ENCODE assay signal across 8 cellular contexts in genomic region chr6:157535354-157536217, GRCh38.
DNase-seq lines count a peak whose midpoint lies in the region; ATAC-seq, FAIRE-seq and TF ChIP-seq lines count a peak whose summit lies in the region.

No MANE protein-coding gene starts in this region.

- TF ChIP-seq CTCF in DND-41 (IDR thresholded peaks at IDR 0.05; ENCODE audit: borderline replicate concordance, extremely low read depth, low read length, poor library complexity, severe bottlenecking) (no peak), HepG2 (CRISPR knock-in tag; IDR thresholded peaks at IDR 0.05) (no peak)

- in situ Hi-C loops in HepG2 (cut with HindIII; ENCODE audit: extremely low pct_ligation_motif_present, low pct_unique_long_range_greater_than_20kb), result no loop called here

- H3K4me1 Mint-ChIP-seq in activated naive CD8-positive, alpha-beta T cell treated with anti-CD3 and anti-CD28 coated beads for 36 hours, result peaks cover 28% of the 10 kb centered on the region

- H3K9me3 Mint-ChIP-seq in activated naive CD8-positive, alpha-beta T cell treated with anti-CD3 and anti-CD28 coated beads for 36 hours, result no peaks in the 10 kb centered on the region

- H3K79me2 ChIP-seq in DND-41 (ENCODE audit: insufficient read depth, low read length) (no peaks in the 10 kb centered on the region), HepG2 (ENCODE audit: insufficient read depth, low read length) (peaks cover 7% of the 10 kb centered on the region)

- no peak overlapping the region for H3K4me3 Mint-ChIP-seq in activated naive CD8-positive, alpha-beta T cell treated with anti-CD3 and anti-CD28 coated beads for 36 hours

- TF ChIP-seq EP300 in HepG2 (IDR thresholded peaks at IDR 0.05; ENCODE audit: low read depth in 2 of 2, low read length in 2 of 2) (no peak), HepG2 (CRISPR knock-in tag; IDR thresholded peaks at IDR 0.05; ENCODE audit: borderline replicate concordance) (no peak)

- H3K4me2 ChIP-seq in DND-41 (ENCODE audit: insufficient read depth, low read length), result peak overlapping the region; percentile 13
- H3K4me2 ChIP-seq in HepG2 (ENCODE audit: low read depth, low read length), result peak overlapping the region; percentile 61

- FAIRE-seq in HepG2 (lab: Jason Lieb, UNC), result no peak

- 26% methylated on average over 12 of the region's 12 CpGs for WGBS in HepG2 (ENCODE audit: low lambda C conversion rate)

- POLR2A ChIA-PET in HepG2 (lab: Yijun Ruan, JAX), result interaction anchor here (0.7 to 7.2 kb wide), 7 partner anchors 8 to 212 kb away, joined by 3 to 186 read pairs (median 4); partner anchors contain the start of gene TMEM242
- POLR2A ChIA-PET in HEK293T (lab: Yijun Ruan, JAX), result no interaction called here

- peak in 1 of 2 experiments; percentile 40; a peak in 1 of 4 replicates for TF ChIP-seq POLR2A in HepG2 (IDR thresholded peaks at IDR 0.05; ENCODE audit: insufficient read depth in 1 of 2, low read depth in 2 of 2, low read length in 2 of 2)

- H3K9me3 ChIP-seq in DND-41 (ENCODE audit: insufficient read depth, low read length, severe bottlenecking) (no peaks in the 10 kb centered on the region), HepG2 (ENCODE audit: low read length) (no peaks in the 10 kb centered on the region)

- H3K36me3 Mint-ChIP-seq in activated naive CD8-positive, alpha-beta T cell treated with anti-CD3 and anti-CD28 coated beads for 36 hours, result peaks cover 1% of the 10 kb centered on the region

- H4K20me1 ChIP-seq in DND-41 (ENCODE audit: insufficient read depth, low read length) (no peaks in the 10 kb centered on the region), HepG2 (ENCODE audit: insufficient read depth, low read length) (no peaks in the 10 kb centered on the region)

- CTCF ChIA-PET in HepG2 (lab: Yijun Ruan, JAX; ENCODE audit: low intra/inter-chr PET ratio, low total read pairs) (no interaction called here), HEK293T (lab: Yijun Ruan, JAX) (no interaction called here)

- H3K27ac ChIP-seq in DND-41 (ENCODE audit: low read length) (peak overlapping the region; percentile 55), HepG2 (ENCODE audit: extremely low read length, insufficient read depth, low read length) (peak overlapping the region; percentile 64)

- intact Hi-C loops in HepG2 (cut with micrococcal nuclease; ENCODE audit: unreplicated experiment), result no loop called here

- H3K27ac Mint-ChIP-seq in activated naive CD8-positive, alpha-beta T cell treated with anti-CD3 and anti-CD28 coated beads for 36 hours, result peak overlapping the region; percentile 83

- ATAC-seq in DND-41 (ENCODE audit: insufficient read depth, low read depth) (peak; percentile 80; the same call in 2 of the 3 replicates), GM21390 (IDR thresholded peaks at IDR 0.05; ENCODE audit: unreplicated experiment) (peak; percentile 74), HepG2 (no peak)

- peaks cover 4% of the 10 kb centered on the region for H3K27me3 Mint-ChIP-seq in activated naive CD8-positive, alpha-beta T cell treated with anti-CD3 and anti-CD28 coated beads for 36 hours

- peak overlapping the region; percentile 68 for H2AFZ ChIP-seq in DND-41 (ENCODE audit: low read depth, low read length)
- peak overlapping the region; percentile 33 for H2AFZ ChIP-seq in HepG2 (ENCODE audit: low read length)

- no peak overlapping the region for H3K9ac ChIP-seq in DND-41 (ENCODE audit: low read depth, low read length)
- peak overlapping the region; percentile 60 for H3K9ac ChIP-seq in HepG2 (ENCODE audit: insufficient read depth, low read depth, low read length)

- DNase-seq in DND-41 (peak; percentile 15), HT1080 (ENCODE audit: low read depth) (peak; percentile 96), HepG2 (ENCODE audit: low spot score) (peak; percentile 86), HEK293T (ENCODE audit: extremely low spot score) (no peak), NCI-H1694 treated with DMSO at 0.1 percent for 48 hours (lab: John Stamatoyannopoulos, UW) (no peak), 8988T (no peak)
- peak; percentile 20 for DNase-seq in activated naive CD8-positive, alpha-beta T cell treated with anti-CD3 and anti-CD28 coated beads for 36 hours

- H3K36me3 ChIP-seq in DND-41 (ENCODE audit: insufficient read depth, low read length) (no peaks in the 10 kb centered on the region), HepG2 (replicated peaks in 1 of 2; ENCODE audit: control insufficient read depth in 1 of 2, insufficient read depth in 2 of 2, low read length in 2 of 2) (no peaks in the 10 kb centered on the region)

- no peak for TF ChIP-seq RAD21 in HepG2 (CRISPR knock-in tag; IDR thresholded peaks at IDR 0.05)

- H3K4me3 ChIP-seq in DND-41 (ENCODE audit: low read depth in 1 of 2, low read length in 2 of 2) (no peak overlapping the region), HepG2 (replicated peaks in 1 of 3; ENCODE audit: insufficient read depth in 1 of 3, low read depth in 2 of 3, low read length in 3 of 3) (peak overlapping the region in 2 of 3 experiments; percentile 19; a peak in 3 of 6 replicates)

- H3K27me3 ChIP-seq in DND-41 (ENCODE audit: insufficient read depth, low read length, poor library complexity), result no peaks in the 10 kb centered on the region
- no peaks in the 10 kb centered on the region for H3K27me3 ChIP-seq in HepG2 (ENCODE audit: control insufficient read depth in 1 of 2, insufficient read depth in 2 of 2, low read length in 2 of 2)

- no TSS peak for BruUV-seq in HepG2 (replicated peaks; lab: Mats Ljungman, UMichigan)

- H3K4me1 ChIP-seq in DND-41 (ENCODE audit: insufficient read depth, low read length), result peaks cover 17% of the 10 kb centered on the region
- peaks cover 100% of the 10 kb centered on the region for H3K4me1 ChIP-seq in HepG2 (ENCODE audit: insufficient read depth, low read length)

TF ChIP-seq in HepG2, 621 proteins besides CTCF, POLR2A, EP300 and RAD21 (continues in another document):
- 0 out of 2 replicates have a peak, but pooled peaks have one; percentile 41 for TF ChIP-seq ZNF784 (CRISPR knock-in tag; IDR thresholded peaks at IDR 0.05; ENCODE audit: borderline replicate concordance)
- TF ChIP-seq ZNF260 (CRISPR knock-in tag; IDR thresholded peaks at IDR 0.05; ENCODE audit: borderline replicate concordance, low read depth), result no peak
- TF ChIP-seq RCOR2 (CRISPR knock-in tag; IDR thresholded peaks at IDR 0.05), result 0 out of 2 replicates have a peak, but pooled peaks have one; percentile 19
- no peak for TF ChIP-seq ATF1 (CRISPR knock-in tag; IDR thresholded peaks at IDR 0.05)
- TF ChIP-seq JUND (CRISPR knock-in tag; IDR thresholded peaks at IDR 0.05), result 0 out of 2 replicates have a peak, but pooled peaks have one; percentile 26
- no peak for TF ChIP-seq ZNF275 (CRISPR knock-in tag; IDR thresholded peaks at IDR 0.05; ENCODE audit: borderline replicate concordance)

TF ChIP-seq in HEK293T, 16 proteins besides CTCF, POLR2A, EP300 and RAD21:
- TF ChIP-seq HDGF (IDR thresholded peaks at IDR 0.05; ENCODE audit: borderline replicate concordance), result no peak
- TF ChIP-seq FOXA1 (IDR thresholded peaks at IDR 0.05), result no peak
- TF ChIP-seq PKNOX1 (IDR thresholded peaks at IDR 0.05), result no peak
- no peak for TF ChIP-seq FOXM1 (IDR thresholded peaks at IDR 0.05; ENCODE audit: borderline replicate concordance)
- TF ChIP-seq FOXK2 (IDR thresholded peaks at IDR 0.05), result no peak
- no peak for TF ChIP-seq SP1 (IDR thresholded peaks at IDR 0.05)
- no peak for TF ChIP-seq NFRKB (IDR thresholded peaks at IDR 0.05)
- TF ChIP-seq LEF1 (IDR thresholded peaks at IDR 0.05; ENCODE audit: borderline replicate concordance), result no peak
- no peak for TF ChIP-seq ELF4 (IDR thresholded peaks at IDR 0.05)
- TF ChIP-seq CTBP1 (IDR thresholded peaks at IDR 0.05; ENCODE audit: borderline replicate concordance), result no peak
- TF ChIP-seq BHLHE40 (IDR thresholded peaks at IDR 0.05; ENCODE audit: borderline replicate concordance), result no peak
- TF ChIP-seq SUZ12 (IDR thresholded peaks at IDR 0.05), result no peak
- no peak for TF ChIP-seq ZNF384 (IDR thresholded peaks at IDR 0.05)
- TF ChIP-seq ARNT (IDR thresholded peaks at IDR 0.05), result no peak
- TF ChIP-seq L3MBTL2 (conservative IDR thresholded peaks at IDR 0.05), result no peak
TF ChIP-seq in HEK293T: peak in this region for 0.

Comparison
In these comparisons a context has a peak if more than half of its experiments do, and no peak if none do; other contexts are left out.
1. DNase-seq: peak in DND-41 (single experiment), HT1080 (single experiment), activated naive CD8-positive, alpha-beta T cell treated with anti-CD3 and anti-CD28 coated beads for 36 hours (single experiment) and HepG2 (single experiment); none in HEK293T (single experiment), NCI-H1694 treated with DMSO at 0.1 percent for 48 hours (single experiment) and 8988T (single experiment).
2. H3K4me3 ChIP-seq: peak in HepG2 (2 of 3); none in DND-41 (0 of 2).